13 cellular contexts compared by ENCODE assay signal in genomic region chrX:97909245-97909644, GRCh38.
DNase-seq lines count a peak whose midpoint lies in the region; ATAC-seq, FAIRE-seq and TF ChIP-seq lines count a peak whose summit lies in the region.
"Had no signal": no experiment of that assay in that cellular context is flagged by ENCODE, and none has a peak within 500 bp of the region (broad histone marks: within the 10 kb centered on the region; RNA-seq: fewer than 3 reads in every experiment).

No MANE protein-coding gene starts in this region.

- TF ChIP-seq CTCF in OCI-LY3 (IDR thresholded peaks at IDR 0.05; ENCODE audit: low read depth, low read length) (no peak), esophagus muscularis mucosa (IDR thresholded peaks at IDR 0.05) (no peak)

- H3K4me3 ChIP-seq in OCI-LY3 (ENCODE audit: low read length) (no peak overlapping the region), esophagus muscularis mucosa (no peak overlapping the region)

- H4K20me1 ChIP-seq in OCI-LY3 (ENCODE audit: insufficient read depth, low read length) = no peaks in the 10 kb centered on the region

- FAIRE-seq in urothelium cell line (lab: Jason Lieb, UNC) = no peak

- H3K4me1 ChIP-seq in OCI-LY3 (ENCODE audit: low read length) (peaks cover 15% of the 10 kb centered on the region), esophagus muscularis mucosa (no peaks in the 10 kb centered on the region)

- H2AFZ ChIP-seq in OCI-LY3 (ENCODE audit: low read depth, low read length) = no peak overlapping the region

- peak; percentile 93 for ATAC-seq in GM18508 (IDR thresholded peaks at IDR 0.05; ENCODE audit: insufficient read depth, unreplicated experiment)
- peak; percentile 95 for ATAC-seq in GM21515 (IDR thresholded peaks at IDR 0.05; ENCODE audit: unreplicated experiment)
- peak; percentile 73 for ATAC-seq in HG03108 (IDR thresholded peaks at IDR 0.05; ENCODE audit: unreplicated experiment)
- ATAC-seq: left cardiac atrium had no signal

- 76% methylated on average over 3 of the region's 3 CpGs for WGBS in esophagus muscularis mucosa

- H3K9me3 ChIP-seq in OCI-LY3 (ENCODE audit: insufficient read depth, low read length) (no peaks in the 10 kb centered on the region), esophagus muscularis mucosa (no peaks in the 10 kb centered on the region)
- H3K9me3 ChIP-seq: neutrophil had no signal

- H3K36me3 ChIP-seq in OCI-LY3 (replicated peaks; ENCODE audit: low read depth, low read length) (peaks cover 7% of the 10 kb centered on the region), esophagus muscularis mucosa (no peaks in the 10 kb centered on the region)
- H3K36me3 ChIP-seq: neutrophil had no signal

- intact Hi-C loops in head of caudate nucleus (cut with DNase I) = no loop called here
- intact Hi-C loops in esophagus muscularis mucosa (cut with DNase I) = no loop called here

- H3K27me3 ChIP-seq in OCI-LY3 (ENCODE audit: low read depth, low read length) (no peaks in the 10 kb centered on the region), esophagus muscularis mucosa (no peaks in the 10 kb centered on the region)
- H3K27me3 ChIP-seq: neutrophil had no signal

- no peak for DNase-seq in head of caudate nucleus
- no peak for DNase-seq in urothelium cell line (ENCODE audit: low spot score)
- DNase-seq in esophagus muscularis mucosa (ENCODE audit: extremely low spot score) = no peak
- no peak for DNase-seq in NCI-H446 treated with DMSO at 0.1 percent for 48 hours (lab: John Stamatoyannopoulos, UW)
- DNase-seq: activated CD8-positive, alpha-beta memory T cell treated with anti-CD3 and anti-CD28 coated beads, Interleukin-2, amount 50 U/mL, for 4 hours; left cardiac atrium; NCI-H510A had no signal

- no peaks in the 10 kb centered on the region for H3K79me2 ChIP-seq in OCI-LY3 (ENCODE audit: low read length)

- H3K9ac ChIP-seq in OCI-LY3 (ENCODE audit: low read length) = no peak overlapping the region

- TF ChIP-seq EP300 in esophagus muscularis mucosa (IDR thresholded peaks at IDR 0.05) = no peak

- TF ChIP-seq POLR2A in esophagus muscularis mucosa (IDR thresholded peaks at IDR 0.05; ENCODE audit: low read depth) = no peak

- H3K27ac ChIP-seq in OCI-LY3 (ENCODE audit: low read length) (peak overlapping the region; percentile 35; the same call in 1 of the 2 replicates), esophagus muscularis mucosa (replicated peaks in 1 of 4) (no peak overlapping the region)
- H3K27ac ChIP-seq: C4-2B, neutrophil had no signal

- peak overlapping the region; percentile 26; the same call in 1 of the 2 replicates for H3K4me2 ChIP-seq in OCI-LY3 (ENCODE audit: low read length)
